2 cellular contexts compared by ENCODE assay signal in genomic region chr2:241285596-241285995, GRCh38.
TF ChIP-seq lines count a peak whose summit lies in the region.

No MANE protein-coding gene starts in this region.

TF ChIP-seq in A549, 52 proteins besides CTCF, POLR2A, EP300 and RAD21:
- TF ChIP-seq ESRRA (IDR thresholded peaks at IDR 0.05; ENCODE audit: borderline replicate concordance, low read length) (no peak), PHF8 (IDR thresholded peaks at IDR 0.05; ENCODE audit: borderline replicate concordance, low read depth) (no peak), E2F6 (IDR thresholded peaks at IDR 0.05; ENCODE audit: borderline replicate concordance, low read depth) (no peak), HEYL (CRISPR knock-in tag; IDR thresholded peaks at IDR 0.05) (no peak), HMGXB4 (CRISPR knock-in tag; IDR thresholded peaks at IDR 0.05; ENCODE audit: borderline replicate concordance) (no peak), ZNF302 (CRISPR knock-in tag; IDR thresholded peaks at IDR 0.05) (no peak), ZC3H11A (IDR thresholded peaks at IDR 0.05) (no peak), RNF2 (IDR thresholded peaks at IDR 0.05; ENCODE audit: borderline replicate concordance, low read depth) (no peak), EHMT2 (IDR thresholded peaks at IDR 0.05; ENCODE audit: low read depth) (no peak), HOXB5 (CRISPR knock-in tag; IDR thresholded peaks at IDR 0.05) (no peak), RCOR1 (IDR thresholded peaks at IDR 0.05; ENCODE audit: low read depth, low read length) (no peak), PBX3 (IDR thresholded peaks at IDR 0.05) (no peak), HES2 (IDR thresholded peaks at IDR 0.05) (no peak)

TF ChIP-seq in endothelial cell of umbilical vein, 7 proteins besides CTCF, POLR2A, EP300 and RAD21:
- no peak for TF ChIP-seq MYC (IDR thresholded peaks at IDR 0.05; ENCODE audit: low read depth, low read length)
- TF ChIP-seq GATA2 (IDR thresholded peaks at IDR 0.05; ENCODE audit: insufficient read depth, insufficient read length, low read depth, low read length): no peak
- no peak for TF ChIP-seq JUN (IDR thresholded peaks at IDR 0.05; ENCODE audit: borderline replicate concordance, insufficient read depth, insufficient read length, low read depth)
- TF ChIP-seq FOS (IDR thresholded peaks at IDR 0.05; ENCODE audit: borderline replicate concordance, insufficient read depth, low read length): peak; percentile 6
- no peak for TF ChIP-seq EZH2 (IDR thresholded peaks at IDR 0.05; ENCODE audit: borderline replicate concordance, low read depth, low read length, severe bottlenecking)
- TF ChIP-seq MAX (IDR thresholded peaks at IDR 0.05; ENCODE audit: insufficient read depth, insufficient read length): no peak
